In the genomic region with DNA sequence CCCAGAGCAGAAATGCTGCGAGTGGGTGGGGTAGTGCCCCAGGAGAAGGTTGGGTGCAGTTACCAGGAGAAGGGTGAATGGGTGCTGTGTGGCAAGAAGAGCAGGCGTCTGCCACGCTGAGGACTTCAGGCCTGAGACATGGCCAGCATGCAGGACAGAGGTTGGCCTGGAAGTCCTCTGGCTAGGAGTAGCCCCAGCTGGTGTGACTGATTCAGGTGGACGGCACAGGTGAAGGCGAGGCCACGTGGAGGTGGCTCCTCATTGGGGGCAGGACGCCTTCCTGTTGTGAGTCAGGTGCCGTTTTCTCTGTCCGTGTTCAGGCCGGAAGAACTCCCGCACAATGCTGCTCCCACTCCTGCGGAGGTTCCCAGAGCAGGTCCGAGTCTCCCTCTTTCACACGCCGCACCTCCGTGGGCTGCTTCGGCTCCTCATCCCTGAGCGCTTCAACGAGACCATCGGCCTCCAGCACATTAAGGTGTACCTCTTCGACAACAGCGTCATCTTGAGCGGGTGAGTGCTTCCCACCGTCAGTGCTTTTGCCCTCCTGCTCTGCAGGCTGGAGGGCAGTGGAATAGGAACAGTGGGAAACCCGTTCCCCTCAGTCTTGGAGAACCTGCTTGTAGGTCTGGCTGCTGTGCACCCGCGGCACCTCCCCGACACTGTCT, we compare ENCODE assay signal across 18 cellular contexts. TPM values are rescaled to one million over a fixed set of nuclear protein-coding genes. Genes with fewer than 3 reads are reported as not detected.
A peak's percentile ranks its signal among the peaks of the same experiment; 100 is the strongest.
DNase-seq lines count a peak whose midpoint lies in the region; ATAC-seq and TF ChIP-seq lines count a peak whose summit lies in the region.
"Had no signal": no experiment of that assay in that cellular context is flagged by ENCODE, and none has a peak within 500 bp of the region (broad histone marks: within the 10 kb centered on the region; RNA-seq: fewer than 3 reads in every experiment).

No MANE protein-coding gene starts in this region.

- peaks cover 0 to 100% (median 69%) of the 10 kb centered on the region in 9 donors for H3K36me3 ChIP-seq in heart left ventricle
- H3K36me3 ChIP-seq in RWPE2 (ENCODE audit: low read depth) = peaks cover 96% of the 10 kb centered on the region
- H3K36me3 ChIP-seq in right atrium auricular region = peaks cover 45% of the 10 kb centered on the region
- H3K36me3 ChIP-seq in smooth muscle cell (ENCODE audit: low read depth) = no peaks in the 10 kb centered on the region
- peaks cover 68% of the 10 kb centered on the region for H3K36me3 ChIP-seq in BE2C

- WGBS in heart left ventricle, 4 donors = 85 to 98% (median 86%) methylated on average over 28 of the region's 28 CpGs
- WGBS in smooth muscle cell (ENCODE audit: low lambda C conversion rate) = 84% methylated on average over 28 of the region's 28 CpGs

- no peak overlapping the region for H3K4me3 ChIP-seq in heart left ventricle
- no peak overlapping the region for H3K4me3 ChIP-seq in RWPE2 (ENCODE audit: severe bottlenecking)
- H3K4me3 ChIP-seq in right atrium auricular region = no peak overlapping the region
- H3K4me3 ChIP-seq in smooth muscle cell = no peak overlapping the region
- H3K4me3 ChIP-seq in BE2C (ENCODE audit: low read depth, low read length) = no peak overlapping the region

- no peak overlapping the region for H2AFZ ChIP-seq in smooth muscle cell (ENCODE audit: low read depth)

- no peak for TF ChIP-seq POLR2A in heart left ventricle (IDR thresholded peaks at IDR 0.05)

- peaks cover 26% of the 10 kb centered on the region for H4K20me1 ChIP-seq in smooth muscle cell (ENCODE audit: low read depth)

- H3K79me2 ChIP-seq in smooth muscle cell (ENCODE audit: low read depth) = peaks cover 52% of the 10 kb centered on the region

- H3K9me3 ChIP-seq in heart left ventricle = no peaks in the 10 kb centered on the region
- no peaks in the 10 kb centered on the region for H3K9me3 ChIP-seq in RWPE2 (ENCODE audit: severe bottlenecking)
- no peaks in the 10 kb centered on the region for H3K9me3 ChIP-seq in right atrium auricular region
- no peaks in the 10 kb centered on the region for H3K9me3 ChIP-seq in smooth muscle cell (replicated peaks; ENCODE audit: low read depth)
- no peaks in the 10 kb centered on the region for H3K9me3 ChIP-seq in BE2C

- intact Hi-C loops in heart left ventricle (cut with DNase I) = no loop called here
- intact Hi-C loops in cardiac septum (cut with DNase I) = no loop called here

- DNase-seq in heart left ventricle (peak in 1 of 5 donors; percentile 28), cardiac septum (ENCODE audit: low spot score) (no peak), RWPE2 (ENCODE audit: low spot score) (no peak), right atrium auricular region (ENCODE audit: low spot score) (no peak), smooth muscle cell (lab: John Stamatoyannopoulos, UW; ENCODE audit: unreplicated experiment) (no peak), BE2C (no peak)
- DNase-seq: Calu3; DND-41; GDM1; HFFc6; NCI-H1436 treated with DMSO at 0.1 percent for 48 hours; NCI-H2081; NCI-H526 treated with DMSO at 0.1 percent for 48 hours; NK-92 treated with Interleukin-12 subunit alpha and Interleukin-12 subunit beta, amount 100 ng/mL, for 24 hours; OCI-M1; RPMI8226 had no signal

- H3K27ac ChIP-seq in heart left ventricle = peak overlapping the region in 8 of 12 donors; percentile 53 to 91 (median 84)
- H3K27ac ChIP-seq in RWPE2 (ENCODE audit: poor library complexity, severe bottlenecking) = peak overlapping the region; percentile 80
- H3K27ac ChIP-seq in right atrium auricular region = peak overlapping the region; percentile 83 to 91
- peak overlapping the region; percentile 82 for H3K27ac ChIP-seq in smooth muscle cell (ENCODE audit: low read depth)

- ATAC-seq in heart left ventricle (no peak), RWPE2 (ENCODE audit: low read depth) (no peak), GM18502 (IDR thresholded peaks at IDR 0.05; ENCODE audit: poor library complexity, unreplicated experiment) (no peak), HG03378 (IDR thresholded peaks at IDR 0.05; ENCODE audit: unreplicated experiment) (no peak)

- no peak overlapping the region for H3K9ac ChIP-seq in smooth muscle cell (ENCODE audit: low read depth)

- H3K4me2 ChIP-seq in smooth muscle cell = no peak overlapping the region

- H3F3A ChIP-seq in smooth muscle cell (ENCODE audit: low read depth) = peaks cover 32% of the 10 kb centered on the region

- H3K4me1 ChIP-seq in heart left ventricle (peaks cover 16 to 54% (median 44%) of the 10 kb centered on the region in 12 donors), RWPE2 (ENCODE audit: insufficient read depth, poor library complexity, severe bottlenecking) (peaks cover 25% of the 10 kb centered on the region), right atrium auricular region (peaks cover 0 to 36% of the 10 kb centered on the region in 2 donors), smooth muscle cell (ENCODE audit: low read depth) (peaks cover 8% of the 10 kb centered on the region), BE2C (no peaks in the 10 kb centered on the region)

- H3K27me3 ChIP-seq in heart left ventricle (no peaks in the 10 kb centered on the region), RWPE2 (ENCODE audit: insufficient read depth, poor library complexity, severe bottlenecking) (no peaks in the 10 kb centered on the region), right atrium auricular region (no peaks in the 10 kb centered on the region), smooth muscle cell (ENCODE audit: low read depth) (no peaks in the 10 kb centered on the region), BE2C (no peaks in the 10 kb centered on the region)

- TF ChIP-seq CTCF in heart left ventricle (IDR thresholded peaks at IDR 0.05) = no peak
- TF ChIP-seq CTCF in RWPE2 (IDR thresholded peaks at IDR 0.05; ENCODE audit: poor library complexity, severe bottlenecking) = no peak
- no peak for TF ChIP-seq CTCF in right atrium auricular region (IDR thresholded peaks at IDR 0.05)
- TF ChIP-seq CTCF in smooth muscle cell (IDR thresholded peaks at IDR 0.05; ENCODE audit: borderline replicate concordance, insufficient read depth, poor library complexity, severe bottlenecking) = no peak
- TF ChIP-seq CTCF in BE2C (IDR thresholded peaks at IDR 0.05; ENCODE audit: low read depth, low read length) = no peak

RNA-seq across cellular contexts. Expression of gene PGS1, which starts 20.7 kb away (rescaled TPM):
- total RNA-seq in heart left ventricle (10 to 100 TPM; 14.2 to 32.8 (median 17.3) TPM), cardiac septum (22.1 TPM), right atrium auricular region (10 to 100 TPM; 21.2 to 21.8 TPM), smooth muscle cell (29.5 and 29.9 TPM in 2 replicates)
- polyA plus RNA-seq in heart left ventricle (10 to 100 TPM; 11.9 to 24.6 TPM), smooth muscle cell (22.6 and 37.8 TPM in 2 replicates)
- polyA plus RNA-seq in BE2C (2012; ENCODE audit: insufficient read depth, insufficient read length, low read depth) = 66.0 TPM

RNA-seq across cellular contexts. Expression of gene SOCS3, which starts 39.3 kb away (rescaled TPM):
- 100 to 1,000 TPM in 1 of 9 donors, 10 to 100 TPM in 5, 1 to 10 TPM in 3; 4.6 to 134 (median 18.4) TPM for total RNA-seq in heart left ventricle
- polyA plus RNA-seq in heart left ventricle = 10 to 100 TPM; 15.2 to 15.9 TPM
- total RNA-seq in cardiac septum = 49.9 TPM
- total RNA-seq in right atrium auricular region = 10 to 100 TPM; 39.9 to 56.8 TPM
- total RNA-seq in smooth muscle cell = 116 and 172 TPM in 2 replicates
- polyA plus RNA-seq in smooth muscle cell = 201 and 310 TPM in 2 replicates
- polyA plus RNA-seq in BE2C (2012; ENCODE audit: insufficient read depth, insufficient read length, low read depth) = 0.52 TPM
